20 cellular contexts compared by ENCODE assay signal in the genomic region with DNA sequence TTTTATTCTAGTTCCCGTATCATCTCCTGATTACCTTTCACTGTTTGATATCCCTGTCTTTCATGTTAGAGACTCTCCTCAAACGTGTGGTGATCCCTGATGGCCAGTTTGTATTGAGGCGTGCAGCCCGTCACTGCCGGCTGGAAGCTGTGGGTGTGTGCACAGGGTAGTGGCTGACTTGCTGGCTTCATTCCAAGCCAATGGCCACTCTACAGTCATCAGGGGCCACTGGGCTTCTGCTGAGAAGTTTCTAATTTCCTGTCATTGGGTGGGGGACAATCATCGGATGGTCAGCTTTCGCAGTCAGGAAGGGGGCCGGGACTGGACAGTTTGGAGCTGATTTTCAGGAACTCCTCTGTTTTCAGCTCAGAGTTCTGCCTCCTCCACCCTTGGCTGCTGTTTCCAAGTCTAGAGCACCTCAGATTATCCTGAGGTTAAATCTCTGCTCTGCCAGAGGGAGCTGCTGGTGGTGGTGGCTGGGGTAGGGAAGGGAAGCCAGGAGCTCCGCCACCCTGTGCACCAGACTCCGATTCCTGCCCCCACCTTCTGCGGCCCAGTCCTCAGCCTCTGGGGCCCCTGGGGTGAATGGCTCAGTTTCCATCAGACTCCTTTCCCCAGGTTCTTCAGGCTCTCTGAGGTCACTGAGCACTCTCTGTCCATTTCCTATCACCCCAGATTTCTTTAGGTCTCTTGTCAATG. TPM values are rescaled to one million over a fixed set of nuclear protein-coding genes. Genes with fewer than 3 reads are reported as not detected.
A peak's percentile ranks its signal among the peaks of the same experiment; 100 is the strongest.
DNase-seq lines count a peak whose midpoint lies in the region; ATAC-seq and TF ChIP-seq lines count a peak whose summit lies in the region.
"Had no signal": no experiment of that assay in that cellular context is flagged by ENCODE, and none has a peak within 500 bp of the region (broad histone marks: within the 10 kb centered on the region; RNA-seq: fewer than 3 reads in every experiment).

No MANE protein-coding gene starts in this region.

- H3K14ac ChIP-seq in neuronal stem cell (ENCODE audit: low read length) = no peak overlapping the region

- TF ChIP-seq CTCF in left ventricle myocardium inferior (IDR thresholded peaks at IDR 0.05; ENCODE audit: borderline replicate concordance) (no peak), upper lobe of right lung (IDR thresholded peaks at IDR 0.05) (no peak)

- no peak overlapping the region for H2BK120ac ChIP-seq in neuronal stem cell (ENCODE audit: low read depth, low read length)

- H3K4ac ChIP-seq in neuronal stem cell (ENCODE audit: low read length) = no peak overlapping the region

- no peak overlapping the region for H3K18ac ChIP-seq in neuronal stem cell (ENCODE audit: low read length)

- H3K4me3 ChIP-seq in left ventricle myocardium inferior = peak overlapping the region; percentile 5
- H3K4me3 ChIP-seq in neuronal stem cell (ENCODE audit: low read length in 2 of 2) = no peak overlapping the region
- H3K4me3 ChIP-seq in upper lobe of right lung = no peak overlapping the region

- WGBS in neuronal stem cell (ENCODE audit: extremely low coverage in 2 of 2, insufficient read length in 2 of 2, insufficient replicate concordance in 1 of 2), 2 donors = no CpG with 5 or more reads among the region's 11 CpGs

- no peak overlapping the region for H4K8ac ChIP-seq in neuronal stem cell (ENCODE audit: low read depth, low read length)

- no peak overlapping the region for H2BK12ac ChIP-seq in neuronal stem cell (ENCODE audit: low read length)

- H3K23ac ChIP-seq in neuronal stem cell (ENCODE audit: low read depth, low read length, poor library complexity) = no peak overlapping the region

- H3K9me3 ChIP-seq in left ventricle myocardium inferior (replicated peaks) = no peaks in the 10 kb centered on the region
- no peaks in the 10 kb centered on the region for H3K9me3 ChIP-seq in neuronal stem cell (replicated peaks in 1 of 2; ENCODE audit: control insufficient read depth in 2 of 2, insufficient read depth in 1 of 2, low read depth in 1 of 2, low read length in 2 of 2)
- no peaks in the 10 kb centered on the region for H3K9me3 ChIP-seq in upper lobe of right lung
- H3K9me3 ChIP-seq: BE2C had no signal

- H3K36me3 ChIP-seq in left ventricle myocardium inferior (no peaks in the 10 kb centered on the region), neuronal stem cell (replicated peaks in 1 of 2; ENCODE audit: control insufficient read depth in 2 of 2, insufficient read depth in 2 of 2, low read length in 2 of 2) (no peaks in the 10 kb centered on the region), upper lobe of right lung (no peaks in the 10 kb centered on the region)
- H3K36me3 ChIP-seq: BE2C had no signal

- intact Hi-C loops in left ventricle myocardium inferior (cut with micrococcal nuclease) = no loop called here
- intact Hi-C loops in upper lobe of right lung (cut with DNase I) = no loop called here

- peak overlapping the region; percentile 77 for H2BK5ac ChIP-seq in neuronal stem cell (ENCODE audit: low read length)

- ATAC-seq in upper lobe of right lung (peak; percentile 73), HG03039 (IDR thresholded peaks at IDR 0.05; ENCODE audit: unreplicated experiment) (no peak), GM18511 (IDR thresholded peaks at IDR 0.05; ENCODE audit: unreplicated experiment) (no peak)
- ATAC-seq: activated CD8-positive, alpha-beta memory T cell treated with anti-CD3 and anti-CD28 coated beads, Interleukin-2, amount 10 ng/mL, durations not matched to agents 7 days and 5 days; activated naive CD8-positive, alpha-beta T cell treated with anti-CD3 and anti-CD28 coated beads, Interleukin-2, amount 50 U/mL, for 24 hours; PC-3 had no signal

- H3K27me3 ChIP-seq in left ventricle myocardium inferior (ENCODE audit: low read depth) (no peaks in the 10 kb centered on the region), neuronal stem cell (ENCODE audit: control insufficient read depth in 3 of 3, insufficient read depth in 3 of 3, low read depth in 1 of 3, low read length in 3 of 3) (no peaks in the 10 kb centered on the region), upper lobe of right lung (no peaks in the 10 kb centered on the region)
- H3K27me3 ChIP-seq: BE2C had no signal

- H3K4me1 ChIP-seq in left ventricle myocardium inferior (peaks cover 14% of the 10 kb centered on the region), neuronal stem cell (ENCODE audit: control insufficient read depth in 2 of 2, insufficient read depth in 1 of 2, low read depth in 1 of 2, low read length in 2 of 2) (no peaks in the 10 kb centered on the region), upper lobe of right lung (no peaks in the 10 kb centered on the region)
- H3K4me1 ChIP-seq: BE2C had no signal

- no peak overlapping the region for H3K4me2 ChIP-seq in neuronal stem cell (ENCODE audit: insufficient read depth, low read length, poor library complexity, severe bottlenecking)

- no peaks in the 10 kb centered on the region for H3K79me1 ChIP-seq in neuronal stem cell (ENCODE audit: low read depth, low read length)

- DNase-seq in NCI-H2029 (lab: John Stamatoyannopoulos, UW) (peak; percentile 31), NCI-H2029 treated with DMSO at 0.1 percent for 48 hours (lab: John Stamatoyannopoulos, UW) (no peak), left ventricle myocardium inferior (peak; percentile 45), neuronal stem cell (ENCODE audit: low spot score) (no peak), upper lobe of right lung (no peak), NCI-H774 (lab: John Stamatoyannopoulos, UW) (no peak)
- DNase-seq: activated CD4-positive, CD25-positive, alpha-beta regulatory T cell treated with anti-CD3 and anti-CD28 coated beads, Interleukin-2, amount 50 U/mL, for 72 hours; activated CD8-positive, alpha-beta memory T cell treated with anti-CD3 and anti-CD28 coated beads, Interleukin-2, amount 10 ng/mL, durations not matched to agents 7 days and 5 days; activated naive CD8-positive, alpha-beta T cell treated with anti-CD3 and anti-CD28 coated beads, Interleukin-2, amount 50 U/mL, for 24 hours; BE2C; glutamatergic neuron; H7; Karpas-422; NCI-H1092; NCI-H526 treated with DMSO at 0.1 percent for 48 hours; PC-3; stimulated activated naive CD4-positive, alpha-beta T cell had no signal

- H2AK5ac ChIP-seq in neuronal stem cell (ENCODE audit: low read depth, low read length) = no peak overlapping the region

- no peak overlapping the region for H3K9ac ChIP-seq in neuronal stem cell (ENCODE audit: low read depth, low read length, poor library complexity)

- H2BK15ac ChIP-seq in neuronal stem cell (ENCODE audit: low read length) = no peak overlapping the region

- H2AFZ ChIP-seq in neuronal stem cell (ENCODE audit: low read length) = no peak overlapping the region

- no peak overlapping the region for H4K91ac ChIP-seq in neuronal stem cell (ENCODE audit: low read depth, low read length, poor library complexity)

- peak overlapping the region; percentile 80 for H3K27ac ChIP-seq in left ventricle myocardium inferior (replicated peaks)
- no peak overlapping the region for H3K27ac ChIP-seq in neuronal stem cell (replicated peaks; ENCODE audit: low read length)
- H3K27ac ChIP-seq in upper lobe of right lung = no peak overlapping the region
- H3K27ac ChIP-seq: 22Rv1 had no signal

RNA-seq across cellular contexts. Expression of gene BAIAP2L1, which starts 34.9 kb away (rescaled TPM):
- total RNA-seq in left ventricle myocardium inferior = 2.1 TPM
- polyA plus RNA-seq in neuronal stem cell (2013, experiment 1 of 2) = 13.8 TPM
- polyA plus RNA-seq in neuronal stem cell (2013, experiment 2 of 2) = 13.9 TPM
- 22.9 TPM for total RNA-seq in upper lobe of right lung

Comparison
In these comparisons a context has a peak if more than half of its experiments do, and no peak if none do; other contexts are left out.
1. DNase-seq: peak in NCI-H2029 (single experiment) and left ventricle myocardium inferior (single experiment); none in NCI-H2029 treated with DMSO at 0.1 percent for 48 hours (single experiment), neuronal stem cell (single experiment), upper lobe of right lung (single experiment) and NCI-H774 (single experiment).